In the genomic region with DNA sequence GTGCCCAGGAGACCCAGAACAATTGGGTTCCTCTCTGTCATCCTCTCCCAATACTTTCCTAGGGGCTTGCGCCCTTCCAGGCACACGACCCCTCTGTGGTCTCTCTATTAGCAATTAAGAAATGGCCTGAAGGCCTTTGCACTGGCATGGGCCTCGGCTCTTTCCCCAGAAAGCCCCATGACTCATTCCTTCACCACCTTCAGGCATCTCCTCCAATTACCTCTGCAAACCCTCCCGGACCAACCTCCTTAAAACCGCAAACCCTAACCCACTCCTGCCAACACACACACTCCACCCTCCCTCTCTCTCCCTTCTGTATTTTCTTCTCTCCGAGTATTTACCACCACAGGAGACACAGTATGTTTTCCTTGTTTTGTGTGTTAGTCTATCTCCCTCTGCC, we compare ENCODE assay signal across 22 cellular contexts. TPM values are rescaled to one million over a fixed set of nuclear protein-coding genes. Genes with fewer than 3 reads are reported as not detected.
DNase-seq lines count a peak whose midpoint lies in the region; ATAC-seq, FAIRE-seq and TF ChIP-seq lines count a peak whose summit lies in the region.
"Had no signal": no experiment of that assay in that cellular context is flagged by ENCODE, and none has a peak within 500 bp of the region (broad histone marks: within the 10 kb centered on the region; RNA-seq: fewer than 3 reads in every experiment).

No MANE protein-coding gene starts in this region.

- peak overlapping the region; percentile 29 for H3K27ac ChIP-seq in HUES48 (ENCODE audit: low read depth, low read length)
- H3K27ac ChIP-seq in astrocyte (ENCODE audit: low read depth, low read length) = no peak overlapping the region
- H3K27ac ChIP-seq in left lung = no peak overlapping the region
- no peak overlapping the region for H3K27ac ChIP-seq in spleen
- H3K27ac ChIP-seq: vagina had no signal

- H3K9ac ChIP-seq in HUES48 (ENCODE audit: low read depth, low read length) (no peak overlapping the region), astrocyte (ENCODE audit: low read length) (no peak overlapping the region)

- no peak overlapping the region for H2AFZ ChIP-seq in astrocyte (ENCODE audit: low read depth, low read length)

- H3K4me3 Mint-ChIP-seq in astrocyte (ENCODE audit: unreplicated experiment) = no peak overlapping the region

- peaks cover 41% of the 10 kb centered on the region for H4K20me1 ChIP-seq in astrocyte (ENCODE audit: insufficient read depth, low read length)

- H3K36me3 ChIP-seq in HUES48 (ENCODE audit: control insufficient read depth, insufficient read depth, low read length) (no peaks in the 10 kb centered on the region), astrocyte (ENCODE audit: insufficient read depth, low read length) (no peaks in the 10 kb centered on the region), left lung (no peaks in the 10 kb centered on the region), spleen (no peaks in the 10 kb centered on the region)
- H3K36me3 ChIP-seq: vagina had no signal

- TF ChIP-seq CTCF in astrocyte (IDR thresholded peaks at IDR 0.05; ENCODE audit: insufficient read depth, low read depth, low read length) = no peak
- TF ChIP-seq CTCF in left lung (IDR thresholded peaks at IDR 0.05) = no peak
- TF ChIP-seq CTCF in spleen (IDR thresholded peaks at IDR 0.05 in 8 of 11, conservative IDR thresholded peaks at IDR 0.05 in 3 of 11) = no peak

- H3K4me1 ChIP-seq in HUES48 (ENCODE audit: control insufficient read depth, insufficient read depth, low read length) (peaks cover 53% of the 10 kb centered on the region), astrocyte (ENCODE audit: insufficient read depth, low read length) (no peaks in the 10 kb centered on the region), left lung (no peaks in the 10 kb centered on the region), spleen (peaks cover 0 to 20% (median 11%) of the 10 kb centered on the region in 6 donors)

- intact Hi-C loops in left lung (cut with DNase I) = no loop called here
- intact Hi-C loops in spleen (cut with DNase I; ENCODE audit: low total_unique reads) = no loop called here

- no peaks in the 10 kb centered on the region for H3K27me3 Mint-ChIP-seq in astrocyte (ENCODE audit: low read depth, unreplicated experiment)

- TF ChIP-seq POLR2A in spleen (IDR thresholded peaks at IDR 0.05) = no peak

- WGBS in spleen, 5 donors = 77 to 84% (median 82%) methylated on average over 6 of the region's 6 CpGs

- DNase-seq in Daoy (ENCODE audit: low read depth) (peak; percentile 86), astrocyte (ENCODE audit: low read depth) (peak; percentile 29), left lung (no peak), NCI-H2081 (lab: John Stamatoyannopoulos, UW) (no peak), spleen (no peak)
- DNase-seq in activated effector memory CD4-positive, alpha-beta T cell treated with anti-CD3 and anti-CD28 coated beads, Interleukin-2, amount 50 U/mL, for 16 hours = no peak
- DNase-seq: activated CD4-positive, CD25-positive, alpha-beta regulatory T cell; activated gamma-delta T cell; anterior cingulate cortex; head of caudate nucleus; MM.1S; NCI-H2081 treated with DMSO at 0.1 percent for 48 hours; NCI-H748 treated with DMSO at 0.1 percent for 48 hours; small intestine; stimulated activated naive CD4-positive, alpha-beta T cell; T-helper 1 cell had no signal

- H3K9me3 ChIP-seq in HUES48 (ENCODE audit: control insufficient read depth, insufficient read depth, low read length) (no peaks in the 10 kb centered on the region), astrocyte (ENCODE audit: insufficient read depth, low read depth, low read length) (no peaks in the 10 kb centered on the region), left lung (no peaks in the 10 kb centered on the region), spleen (no peaks in the 10 kb centered on the region)
- H3K9me3 ChIP-seq: vagina had no signal

- H3K27me3 ChIP-seq in HUES48 (ENCODE audit: control insufficient read depth, insufficient read depth, low read length) = no peaks in the 10 kb centered on the region
- no peaks in the 10 kb centered on the region for H3K27me3 ChIP-seq in astrocyte (ENCODE audit: insufficient read depth, low read length)
- no peaks in the 10 kb centered on the region for H3K27me3 ChIP-seq in left lung
- H3K27me3 ChIP-seq in spleen (replicated peaks in 1 of 7) = no peaks in the 10 kb centered on the region
- H3K27me3 ChIP-seq: vagina had no signal

- H3K4me1 Mint-ChIP-seq in astrocyte (ENCODE audit: low read depth, unreplicated experiment) = peaks cover 19% of the 10 kb centered on the region

- H3K4me3 ChIP-seq in HUES48 (ENCODE audit: low read depth, low read length) (no peak overlapping the region), astrocyte (ENCODE audit: insufficient read depth, low read depth, low read length) (no peak overlapping the region), left lung (no peak overlapping the region), spleen (no peak overlapping the region)
- H3K4me3 ChIP-seq: vagina had no signal

- ATAC-seq in left lung (peak; percentile 89), HG02973 (IDR thresholded peaks at IDR 0.05; ENCODE audit: unreplicated experiment) (no peak)

- H3K79me2 ChIP-seq in astrocyte (ENCODE audit: insufficient read depth, low read length) = peaks cover 5% of the 10 kb centered on the region

- H3K4me2 ChIP-seq in astrocyte (ENCODE audit: low read length) = no peak overlapping the region

- H3K9me3 Mint-ChIP-seq in astrocyte (ENCODE audit: unreplicated experiment) = no peaks in the 10 kb centered on the region

- no peak overlapping the region for H3K27ac Mint-ChIP-seq in astrocyte (ENCODE audit: unreplicated experiment)

- no peak for FAIRE-seq in astrocyte (lab: Jason Lieb, UNC)
- FAIRE-seq: colon, GM19239, islet of Langerhans, small intestine had no signal

- no peaks in the 10 kb centered on the region for H3K36me3 Mint-ChIP-seq in astrocyte (ENCODE audit: low read depth, unreplicated experiment)

RNA-seq across cellular contexts. Expression of gene LARGE1, which starts 36.7 kb away (rescaled TPM):
- total RNA-seq in Daoy (2014; rRNA removed; shearing (Covaris generic)) = 9.1 and 18.0 TPM in 2 replicates
- 88.9 and 92.6 TPM in 2 replicates for total RNA-seq in astrocyte
- 10 to 100 TPM; 22.4 to 28.9 TPM for total RNA-seq in left lung
- 10 to 100 TPM; 18.8 to 35.8 (median 33.5) TPM for total RNA-seq in spleen
- polyA plus RNA-seq in spleen = 1 to 10 TPM; 1.9 to 4.2 (median 2.0) TPM

Comparison
In these comparisons a context has a peak if more than half of its experiments do, and no peak if none do; other contexts are left out.
1. DNase-seq: peak in Daoy (single experiment) and astrocyte (single experiment); none in left lung (0 of 2), activated effector memory CD4-positive, alpha-beta T cell treated with anti-CD3 and anti-CD28 coated beads, Interleukin-2, amount 50 U/mL, for 16 hours (single experiment), NCI-H2081 (0 of 2) and spleen (single experiment).